ENCODE assay signal across 8 cellular contexts in genomic region chr9:19379283-19379682, GRCh38. TPM values are rescaled to one million over a fixed set of nuclear protein-coding genes. Genes with fewer than 3 reads are reported as not detected.
DNase-seq lines count a peak whose midpoint lies in the region; ATAC-seq and TF ChIP-seq lines count a peak whose summit lies in the region.

No MANE protein-coding gene starts in this region.

- CTCF ChIA-PET in RWPE1 (lab: Yijun Ruan, JAX) = interaction anchor here (0.6 kb wide), 1 partner anchor 33 kb away, joined by 3 read pairs; no protein-coding TSS in a partner anchor

- no peak for ATAC-seq in GM19452 (IDR thresholded peaks at IDR 0.05; ENCODE audit: unreplicated experiment)

- no peak for TF ChIP-seq CTCF in RWPE1 (conservative IDR thresholded peaks at IDR 0.05; ENCODE audit: low read depth)
- no peak for TF ChIP-seq CTCF in ovary (IDR thresholded peaks at IDR 0.05)

- DNase-seq in RWPE1 (ENCODE audit: low spot score) (no peak), epithelial cell of prostate (ENCODE audit: low read depth, low spot score) (no peak), ovary (no peak), SW 1271 (lab: John Stamatoyannopoulos, UW) (no peak), Kasumi-1 (lab: John Stamatoyannopoulos, UW) (no peak), iPS-NIHi7 (ENCODE audit: extremely low spot score) (no peak)

- 1 to 4% (median 3%) methylated on average over 12 of the region's 12 CpGs for whole genome bisulfite sequencing in ovary, 3 donors

- POLR2A ChIA-PET in RWPE1 (lab: Yijun Ruan, JAX; ENCODE audit: low non-redundant PET) = interaction anchor here (0.6 to 0.8 kb wide), 2 partner anchors 10 to 44 kb away, joined by 4 to 8 read pairs; no protein-coding TSS in a partner anchor

- H3K9me3 ChIP-seq in ES-I3 (ENCODE audit: control insufficient read depth, insufficient read depth, low read length) (no peaks in the 10 kb centered on the region), ovary (no peaks in the 10 kb centered on the region)

- no peak for TF ChIP-seq POLR2A in ovary (IDR thresholded peaks at IDR 0.05)

- no peak for TF ChIP-seq EP300 in ovary (IDR thresholded peaks at IDR 0.05)

- intact Hi-C loops in ovary (cut with DNase I) = no loop called here

- peak overlapping the region; percentile 95 for H3K9ac ChIP-seq in ES-I3 (ENCODE audit: low read depth, low read length)

- H3K36me3 ChIP-seq in ES-I3 (ENCODE audit: insufficient read depth, low read length) (peaks cover 40% of the 10 kb centered on the region), ovary (no peaks in the 10 kb centered on the region)

- no peaks in the 10 kb centered on the region for H3K27me3 ChIP-seq in ovary

- H3K4me1 ChIP-seq in ES-I3 (ENCODE audit: insufficient read depth, low read length) (peaks cover 10% of the 10 kb centered on the region; the same call in 1 of the 2 replicates), ovary (ENCODE audit: insufficient read depth) (no peaks in the 10 kb centered on the region)

- H3K27ac ChIP-seq in RWPE1 = peak overlapping the region; percentile 94
- peak overlapping the region; percentile 90 for H3K27ac ChIP-seq in epithelial cell of prostate
- peak overlapping the region; percentile 70 to 82 for H3K27ac ChIP-seq in ovary

- peak overlapping the region; percentile 55 for H3K4me3 ChIP-seq in ovary

RNA-seq across cellular contexts. Expression of gene RPS6, which starts 0.8 kb away (rescaled TPM):
- total RNA-seq in ovary = 1,000 to 10,000 TPM; 3,333 to 5,661 (median 4,392) TPM
- 1,000 to 10,000 TPM; 4,640 to 5,843 TPM for polyA plus RNA-seq in ovary

RNA-seq across cellular contexts. Expression of gene ACER2, which starts 29.5 kb away (rescaled TPM):
- total RNA-seq in ovary = 1 to 10 TPM; 2.1 to 10.0 (median 3.3) TPM
- 1 to 10 TPM in 1 of 2 donors, under 1 TPM in 1; 0.80 to 2.0 TPM for polyA plus RNA-seq in ovary
